8 cellular contexts compared by ENCODE assay signal in genomic region chr1:206469933-206470691, GRCh38. TPM values are rescaled to one million over a fixed set of nuclear protein-coding genes. Genes with fewer than 3 reads are reported as not detected.
DNase-seq lines count a peak whose midpoint lies in the region; ATAC-seq and TF ChIP-seq lines count a peak whose summit lies in the region.

IKBKE (plus strand) TSS chr1:206470476; CDS start chr1:206473228, 2,752 bp downstream.

- peak within 1 kb of the TSS; percentile 93 for H3K4me3 ChIP-seq in AG04449 (ENCODE audit: low read depth, low read length)
- peak within 1 kb of the TSS; percentile 60 to 78 (median 75) for H3K4me3 ChIP-seq in esophagus squamous epithelium
- peak within 1 kb of the TSS; percentile 64 for H3K4me3 ChIP-seq in upper lobe of right lung

- TF ChIP-seq POLR2A in esophagus squamous epithelium (IDR thresholded peaks at IDR 0.05), result peak in 1 of 4 donors; percentile 53

- CTCF ChIA-PET in AG04449 (lab: Yijun Ruan, JAX), result interaction anchor here (0.7 to 5.4 kb wide), 17 partner anchors 8 to 513 kb away, joined by 3 to 83 read pairs (median 4); partner anchors contain the start of gene RASSF5

- H3K4me1 ChIP-seq in esophagus squamous epithelium, result peaks cover 34 to 71% (median 38%) of the 10 kb centered on the region in 3 donors
- peaks cover 49% of the 10 kb centered on the region for H3K4me1 ChIP-seq in upper lobe of right lung

- ATAC-seq in HG02870 (IDR thresholded peaks at IDR 0.05; ENCODE audit: unreplicated experiment), result peak; percentile 49
- ATAC-seq in upper lobe of right lung, result peak; percentile 73

- WGBS in esophagus squamous epithelium, 2 donors, result 13 to 43% methylated on average over 1 to 3 of the region's 10 CpGs

- H3K36me3 ChIP-seq in esophagus squamous epithelium, result peaks cover 0 to 27% (median 3%) of the 10 kb centered on the region in 3 donors
- no peaks in the 10 kb centered on the region for H3K36me3 ChIP-seq in upper lobe of right lung

- intact Hi-C loops in esophagus squamous epithelium (cut with DNase I), result no loop called here
- intact Hi-C loops in upper lobe of right lung (cut with DNase I), result no loop called here

- in situ Hi-C loops in GM13977 (cut with MboI; ENCODE audit: low pct_unique_long_range_greater_than_20kb, low sequenced_read_pairs, unreplicated experiment), result no loop called here

- no peaks in the 10 kb centered on the region for H3K9me3 ChIP-seq in esophagus squamous epithelium
- H3K9me3 ChIP-seq in upper lobe of right lung, result no peaks in the 10 kb centered on the region

- POLR2A ChIA-PET in AG04449 (lab: Yijun Ruan, JAX), result interaction anchor here (1.3 to 1.7 kb wide), 2 partner anchors 9 to 165 kb away, joined by 4 to 11 read pairs; partner anchors contain the start of gene DYRK3

- TF ChIP-seq CTCF in AG04449 (IDR thresholded peaks at IDR 0.05; ENCODE audit: insufficient read depth, low read length, missing control alignments), result peak; percentile 54
- peak; percentile 22 for TF ChIP-seq CTCF in GM13977 (IDR thresholded peaks at IDR 0.05; ENCODE audit: extremely low read depth, insufficient read depth, missing control alignments)
- TF ChIP-seq CTCF in esophagus squamous epithelium (IDR thresholded peaks at IDR 0.05), result peak in 4 of 6 experiments; percentile 10 to 50 (median 38)
- peak; percentile 6 for TF ChIP-seq CTCF in upper lobe of right lung (IDR thresholded peaks at IDR 0.05)

- DNase-seq in AG04449 (ENCODE audit: low read depth, low spot score) (no peak), GM13977 (ENCODE audit: low spot score) (peak; percentile 80), NCI-H69 (lab: John Stamatoyannopoulos, UW) (peak; percentile 76), esophagus squamous epithelium (lab: John Stamatoyannopoulos, UW) (no peak), myocyte (ENCODE audit: low read depth) (peak; percentile 82), upper lobe of right lung (peak; percentile 74)
- DNase-seq in activated CD8-positive, alpha-beta memory T cell treated with anti-CD3 and anti-CD28 coated beads, Interleukin-2, amount 50 U/mL, for 48 hours, result peak; percentile 75

- H3K27ac ChIP-seq in esophagus squamous epithelium (peak within 1 kb of the TSS; percentile 76 to 87 (median 84)), upper lobe of right lung (peak within 1 kb of the TSS; percentile 65)

- H3K27me3 ChIP-seq in esophagus squamous epithelium (no peaks in the 10 kb centered on the region), upper lobe of right lung (no peaks in the 10 kb centered on the region)

RNA-seq across cellular contexts. Expression of gene IKBKE, which starts in this region (rescaled TPM):
- total RNA-seq in esophagus squamous epithelium (10 to 100 TPM; 12.6 to 23.7 (median 18.1) TPM), myocyte (3.9 and 10.0 TPM in 2 replicates), upper lobe of right lung (8.5 TPM)
- 4.3 TPM for polyA plus RNA-seq in myocyte (2012)

Comparison
In these comparisons a context has a peak if more than half of its experiments do, and no peak if none do; other contexts are left out.
1. DNase-seq: peak in GM13977 (single experiment), NCI-H69 (single experiment), activated CD8-positive, alpha-beta memory T cell treated with anti-CD3 and anti-CD28 coated beads, Interleukin-2, amount 50 U/mL, for 48 hours (single experiment), myocyte (single experiment) and upper lobe of right lung (single experiment); none in AG04449 (single experiment) and esophagus squamous epithelium (single experiment).
2. Peak in every context shown above with its lines, with median percentiles within 50 percentile points of each other: H3K4me3 ChIP-seq and CTCF ChIP-seq.